ENCODE assay signal across 23 cellular contexts in the genomic region with DNA sequence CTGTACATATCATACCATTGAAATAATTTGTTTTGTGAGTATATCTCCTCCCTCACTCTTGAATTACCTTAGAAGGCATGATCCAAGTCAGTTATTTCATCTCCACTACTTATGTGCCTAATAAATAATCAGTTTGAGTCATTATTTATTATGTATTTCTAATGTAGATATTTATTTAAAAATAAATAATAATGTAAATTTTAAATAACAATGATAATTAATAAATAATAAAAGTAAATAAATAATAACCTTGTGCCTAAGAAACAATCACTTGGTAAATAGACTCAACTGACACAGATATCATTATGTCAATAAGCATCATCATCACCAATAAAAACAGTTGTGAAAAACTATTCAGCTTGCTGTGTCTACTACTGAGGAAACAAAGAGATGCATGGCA.
A peak's percentile ranks its signal among the peaks of the same experiment; 100 is the strongest.
DNase-seq lines count a peak whose midpoint lies in the region; ATAC-seq, FAIRE-seq and TF ChIP-seq lines count a peak whose summit lies in the region.
"Had no signal": no experiment of that assay in that cellular context is flagged by ENCODE, and none has a peak within 500 bp of the region (broad histone marks: within the 10 kb centered on the region; RNA-seq: fewer than 3 reads in every experiment).

No MANE protein-coding gene starts in this region.

- ATAC-seq in GM21515 (IDR thresholded peaks at IDR 0.05; ENCODE audit: unreplicated experiment): no peak
- ATAC-seq in HG03108 (IDR thresholded peaks at IDR 0.05; ENCODE audit: unreplicated experiment): no peak
- ATAC-seq: A549, GM12878 had no signal

- FAIRE-seq in endometrium (lab: Jason Lieb, UNC) (peak; percentile 37), kidney (lab: Jason Lieb, UNC) (peak; percentile 42)
- FAIRE-seq: A549, GM12878, GM12892, GM18507 had no signal

- no peak for TF ChIP-seq CTCF in kidney (IDR thresholded peaks at IDR 0.05; ENCODE audit: borderline replicate concordance, extremely low read depth, insufficient read depth)

- H3K4me1 ChIP-seq in BLaER1 treated with 17β-estradiol and CSF1 and Interleukin-3, amounts not matched to agents 10 nM and 100 nM: peaks cover 0 to 18% (median 2%) of the 10 kb centered on the region in 10 experiments; a peak in 8 of 20 replicates
- no peaks in the 10 kb centered on the region for H3K4me1 ChIP-seq in kidney (ENCODE audit: control insufficient read depth in 1 of 2, insufficient read depth in 1 of 2, low read depth in 1 of 2, low read length in 2 of 2)
- H3K4me1 ChIP-seq: A549 had no signal

- DNase-seq in kidney: no peak
- no peak for DNase-seq in stimulated activated CD4-positive, alpha-beta T cell treated with anti-CD3 and anti-CD28 coated beads, Interleukin-15, amount 100 ng/mL, for 24 hours
- DNase-seq in activated effector memory CD4-positive, alpha-beta T cell treated with anti-CD3 and anti-CD28 coated beads, Interleukin-2, amount 50 U/mL, for 16 hours: no peak
- DNase-seq: 8988T; AML-193; C1 segment of cervical spinal cord; CD4-positive, alpha-beta memory T cell; CD4-positive, CD25-positive, alpha-beta regulatory T cell; CD8-positive, alpha-beta memory T cell; DMS 273 treated with DMSO at 0.1 percent for 48 hours; DMS153; DMS79; DND-41; EL; GDM1 had no signal

- H3K9ac ChIP-seq in BLaER1 treated with 17β-estradiol and CSF1 and Interleukin-3, amounts not matched to agents 10 nM and 100 nM: no peak overlapping the region
- H3K9ac ChIP-seq in kidney (ENCODE audit: low read length in 2 of 2): no peak overlapping the region

- no peaks in the 10 kb centered on the region for H4K20me1 ChIP-seq in BLaER1 treated with 17β-estradiol and CSF1 and Interleukin-3, amounts not matched to agents 10 nM and 100 nM

- H3K27ac ChIP-seq in BLaER1 treated with 17β-estradiol and CSF1 and Interleukin-3, amounts not matched to agents 10 nM and 100 nM: peak overlapping the region in 1 of 11 experiments; percentile 15; a peak in 2 of 22 replicates
- no peak overlapping the region for H3K27ac ChIP-seq in kidney (ENCODE audit: low read depth in 2 of 2, low read length in 2 of 2)
- H3K27ac ChIP-seq: A549 had no signal

- H3K36me3 ChIP-seq in BLaER1 treated with 17β-estradiol and CSF1 and Interleukin-3, amounts not matched to agents 10 nM and 100 nM: no peaks in the 10 kb centered on the region
- H3K36me3 ChIP-seq in kidney (ENCODE audit: control insufficient read depth in 1 of 2, insufficient read depth in 2 of 2, low read length in 2 of 2): no peaks in the 10 kb centered on the region

- intact Hi-C loops in kidney (cut with DNase I): no loop called here

- no peak overlapping the region for H3K4me3 ChIP-seq in BLaER1 treated with 17β-estradiol and CSF1 and Interleukin-3, amounts not matched to agents 10 nM and 100 nM
- H3K4me3 ChIP-seq in kidney (ENCODE audit: low read length in 2 of 2): no peak overlapping the region
- H3K4me3 ChIP-seq: A549, GM12878 had no signal

- no peaks in the 10 kb centered on the region for H3K27me3 ChIP-seq in BLaER1 treated with 17β-estradiol and CSF1 and Interleukin-3, amounts not matched to agents 10 nM and 100 nM

- H3K9me3 ChIP-seq in BLaER1 treated with 17β-estradiol and CSF1 and Interleukin-3, amounts not matched to agents 10 nM and 100 nM (replicated peaks in 1 of 11): peaks cover 0 to 8% (median 3%) of the 10 kb centered on the region in 11 experiments; a peak in 6 of 22 replicates
- no peaks in the 10 kb centered on the region for H3K9me3 ChIP-seq in kidney (ENCODE audit: control insufficient read depth in 1 of 2, low read length in 2 of 2)
- H3K9me3 ChIP-seq: A549 had no signal

- peak overlapping the region in 6 of 11 experiments; percentile 11 to 35 (median 24); a peak in 4 of 22 replicates for H3K4me2 ChIP-seq in BLaER1 treated with 17β-estradiol and CSF1 and Interleukin-3, amounts not matched to agents 10 nM and 100 nM
- H3K4me2 ChIP-seq: A549 had no signal
